Comparison of ENCODE assay signal across 11 cellular contexts in genomic region chr6:4023240-4023639, GRCh38. TPM values are rescaled to one million over a fixed set of nuclear protein-coding genes. Genes with fewer than 3 reads are reported as not detected.
A peak's percentile ranks its signal among the peaks of the same experiment; 100 is the strongest.
DNase-seq lines count a peak whose midpoint lies in the region; ATAC-seq and TF ChIP-seq lines count a peak whose summit lies in the region.
"Had no signal": no experiment of that assay in that cellular context is flagged by ENCODE, and none has a peak within 500 bp of the region (broad histone marks: within the 10 kb centered on the region; RNA-seq: fewer than 3 reads in every experiment).

No MANE protein-coding gene starts in this region.

- H3K9me3 ChIP-seq in cardiac muscle cell (ENCODE audit: low read depth) (no peaks in the 10 kb centered on the region), right cardiac atrium (ENCODE audit: control insufficient read depth, low read length) (no peaks in the 10 kb centered on the region), esophagus squamous epithelium (no peaks in the 10 kb centered on the region), body of pancreas (no peaks in the 10 kb centered on the region)

- POLR2A ChIA-PET in activated CD4-positive, alpha-beta memory T cell treated with anti-CD3 and anti-CD28 coated beads, Interleukin-2, amount 10 ng/mL, durations not matched to agents 7 days and 5 days (lab: Charles Lee), result interaction anchor here (0.7 to 3.8 kb wide), 6 partner anchors 10 to 109 kb away, joined by 3 to 65 read pairs (median 10); no protein-coding TSS in a partner anchor

- peak overlapping the region; percentile 100 for H3K27ac ChIP-seq in cardiac muscle cell
- no peak overlapping the region for H3K27ac ChIP-seq in right cardiac atrium (ENCODE audit: low read length)
- peak overlapping the region in 2 of 4 donors; percentile 94 to 97 for H3K27ac ChIP-seq in esophagus squamous epithelium
- H3K27ac ChIP-seq in body of pancreas, result peak overlapping the region in 1 of 4 donors; percentile 99

- no peaks in the 10 kb centered on the region for H3K27me3 Mint-ChIP-seq in activated CD4-positive, alpha-beta memory T cell treated with anti-CD3 and anti-CD28 coated beads, Interleukin-2, amount 10 ng/mL, durations not matched to agents 7 days and 5 days
- H3K27me3 Mint-ChIP-seq in immature natural killer cell (ENCODE audit: low read depth in 3 of 3) (peaks cover 8 to 18% (median 17%) of the 10 kb centered on the region in 3 donors), type B pancreatic cell (no peaks in the 10 kb centered on the region)

- intact Hi-C loops in right cardiac atrium (cut with DNase I), result no loop called here
- intact Hi-C loops in esophagus squamous epithelium (cut with DNase I), result loop anchor here (10.0 kb wide), 1 partner anchor 112 kb away; the partner anchor contains the start of gene ECI2
- intact Hi-C loops in body of pancreas (cut with DNase I), result no loop called here

- TF ChIP-seq POLR2A in esophagus squamous epithelium (IDR thresholded peaks at IDR 0.05), result no peak
- no peak for TF ChIP-seq POLR2A in body of pancreas (IDR thresholded peaks at IDR 0.05)

- H3K36me3 ChIP-seq in cardiac muscle cell (no peaks in the 10 kb centered on the region), esophagus squamous epithelium (peaks cover 0 to 4% (median 0%) of the 10 kb centered on the region in 3 donors), body of pancreas (replicated peaks in 1 of 2; ENCODE audit: insufficient read depth in 1 of 2, low read depth in 2 of 2) (no peaks in the 10 kb centered on the region)

- ATAC-seq in right cardiac atrium (no peak), body of pancreas (no peak)

- DNase-seq in cardiac muscle cell (ENCODE audit: low read depth in 1 of 2, low spot score in 1 of 2) (no peak), right cardiac atrium (no peak), immature natural killer cell (no peak), type B pancreatic cell (ENCODE audit: extremely low spot score, unreplicated experiment) (no peak), esophagus squamous epithelium (lab: John Stamatoyannopoulos, UW) (no peak), SW 1271 (lab: John Stamatoyannopoulos, UW) (no peak), body of pancreas (no peak)
- DNase-seq in activated CD4-positive, alpha-beta memory T cell treated with anti-CD3 and anti-CD28 coated beads, Interleukin-2, amount 10 ng/mL, durations not matched to agents 7 days and 5 days, result no peak
- DNase-seq: DMS79, SHP77 had no signal

- no peaks in the 10 kb centered on the region for H3K9me3 Mint-ChIP-seq in activated CD4-positive, alpha-beta memory T cell treated with anti-CD3 and anti-CD28 coated beads, Interleukin-2, amount 10 ng/mL, durations not matched to agents 7 days and 5 days
- H3K9me3 Mint-ChIP-seq in immature natural killer cell (no peaks in the 10 kb centered on the region), type B pancreatic cell (peaks cover 8% of the 10 kb centered on the region)

- H3K27me3 ChIP-seq in cardiac muscle cell (no peaks in the 10 kb centered on the region), right cardiac atrium (ENCODE audit: control insufficient read depth, insufficient read depth) (no peaks in the 10 kb centered on the region), esophagus squamous epithelium (no peaks in the 10 kb centered on the region), body of pancreas (no peaks in the 10 kb centered on the region)

- peak overlapping the region; percentile 94 for H3K4me3 Mint-ChIP-seq in activated CD4-positive, alpha-beta memory T cell treated with anti-CD3 and anti-CD28 coated beads, Interleukin-2, amount 10 ng/mL, durations not matched to agents 7 days and 5 days
- peak overlapping the region; percentile 65 to 98 (median 87) for H3K4me3 Mint-ChIP-seq in immature natural killer cell
- peak overlapping the region; percentile 94 for H3K4me3 Mint-ChIP-seq in type B pancreatic cell

- H3K4me1 ChIP-seq in cardiac muscle cell (ENCODE audit: low read depth), result peaks cover 17% of the 10 kb centered on the region
- peaks cover 2% of the 10 kb centered on the region for H3K4me1 ChIP-seq in right cardiac atrium (ENCODE audit: control insufficient read depth, insufficient read depth, low read length)
- peaks cover 28 to 84% (median 40%) of the 10 kb centered on the region in 3 donors for H3K4me1 ChIP-seq in esophagus squamous epithelium
- H3K4me1 ChIP-seq in body of pancreas, result peaks cover 62% of the 10 kb centered on the region

- TF ChIP-seq CTCF in cardiac muscle cell (IDR thresholded peaks at IDR 0.05; ENCODE audit: low read depth, low read length) (no peak), type B pancreatic cell (conservative IDR thresholded peaks at IDR 0.05) (no peak), esophagus squamous epithelium (IDR thresholded peaks at IDR 0.05) (no peak), body of pancreas (IDR thresholded peaks at IDR 0.05) (no peak)

- peak overlapping the region; percentile 70 for H3K27ac Mint-ChIP-seq in activated CD4-positive, alpha-beta memory T cell treated with anti-CD3 and anti-CD28 coated beads, Interleukin-2, amount 10 ng/mL, durations not matched to agents 7 days and 5 days
- H3K27ac Mint-ChIP-seq in immature natural killer cell, result peak overlapping the region; percentile 80 to 99 (median 96)
- H3K27ac Mint-ChIP-seq in type B pancreatic cell, result peak overlapping the region; percentile 96

- H3K36me3 Mint-ChIP-seq in activated CD4-positive, alpha-beta memory T cell treated with anti-CD3 and anti-CD28 coated beads, Interleukin-2, amount 10 ng/mL, durations not matched to agents 7 days and 5 days (ENCODE audit: low read depth), result peaks cover 48% of the 10 kb centered on the region
- H3K36me3 Mint-ChIP-seq in immature natural killer cell, result peaks cover 0 to 3% (median 0%) of the 10 kb centered on the region in 3 donors
- peaks cover 13% of the 10 kb centered on the region for H3K36me3 Mint-ChIP-seq in type B pancreatic cell

- H3K4me1 Mint-ChIP-seq in activated CD4-positive, alpha-beta memory T cell treated with anti-CD3 and anti-CD28 coated beads, Interleukin-2, amount 10 ng/mL, durations not matched to agents 7 days and 5 days, result peaks cover 67% of the 10 kb centered on the region
- peaks cover 68 to 87% of the 10 kb centered on the region in 2 donors for H3K4me1 Mint-ChIP-seq in immature natural killer cell
- peaks cover 44% of the 10 kb centered on the region for H3K4me1 Mint-ChIP-seq in type B pancreatic cell (ENCODE audit: unreplicated experiment)

- CTCF ChIA-PET in activated CD4-positive, alpha-beta memory T cell treated with anti-CD3 and anti-CD28 coated beads, Interleukin-2, amount 10 ng/mL, durations not matched to agents 7 days and 5 days (lab: Charles Lee), result interaction anchor here (1.0 to 4.0 kb wide), 7 partner anchors 15 to 280 kb away, joined by 4 to 70 read pairs (median 12); partner anchors contain the start of genes ECI2 and FAM50B

- 14% methylated on average over 1 of the region's 1 CpG for WGBS in right cardiac atrium
- 0 to 7% methylated on average over 1 of the region's 1 CpG for WGBS in esophagus squamous epithelium, 2 donors
- WGBS in body of pancreas, 2 donors, result 3 to 8% methylated on average over 1 of the region's 1 CpG

- H3K4me3 ChIP-seq in cardiac muscle cell, result peak overlapping the region; percentile 77
- no peak overlapping the region for H3K4me3 ChIP-seq in right cardiac atrium (ENCODE audit: low read length)
- H3K4me3 ChIP-seq in esophagus squamous epithelium, result peak overlapping the region in 2 of 4 donors; percentile 69 to 94
- no peak overlapping the region for H3K4me3 ChIP-seq in body of pancreas

RNA-seq across cellular contexts. Expression of gene FAM217A, which starts 55.7 kb away (rescaled TPM):
- total RNA-seq in cardiac muscle cell (not detected in 2 replicates), right cardiac atrium (not detected), type B pancreatic cell (ENCODE audit: low replicate concordance) (not detected in 2 replicates), esophagus squamous epithelium (not detected), body of pancreas (not detected)
- polyA plus RNA-seq in cardiac muscle cell (1.4 TPM in 1 of 2 replicates, not detected in the other), right cardiac atrium (not detected), immature natural killer cell (under 1 TPM in 1 of 3 donors, not detected in 2; 0.16 TPM)
- total RNA-seq in activated CD4-positive, alpha-beta memory T cell treated with anti-CD3 and anti-CD28 coated beads, Interleukin-2, amount 10 ng/mL, durations not matched to agents 7 days and 5 days, result not detected
- total RNA-seq: lower leg skin had no signal
